ENCODE assay signal across 9 cellular contexts in the genomic region with DNA sequence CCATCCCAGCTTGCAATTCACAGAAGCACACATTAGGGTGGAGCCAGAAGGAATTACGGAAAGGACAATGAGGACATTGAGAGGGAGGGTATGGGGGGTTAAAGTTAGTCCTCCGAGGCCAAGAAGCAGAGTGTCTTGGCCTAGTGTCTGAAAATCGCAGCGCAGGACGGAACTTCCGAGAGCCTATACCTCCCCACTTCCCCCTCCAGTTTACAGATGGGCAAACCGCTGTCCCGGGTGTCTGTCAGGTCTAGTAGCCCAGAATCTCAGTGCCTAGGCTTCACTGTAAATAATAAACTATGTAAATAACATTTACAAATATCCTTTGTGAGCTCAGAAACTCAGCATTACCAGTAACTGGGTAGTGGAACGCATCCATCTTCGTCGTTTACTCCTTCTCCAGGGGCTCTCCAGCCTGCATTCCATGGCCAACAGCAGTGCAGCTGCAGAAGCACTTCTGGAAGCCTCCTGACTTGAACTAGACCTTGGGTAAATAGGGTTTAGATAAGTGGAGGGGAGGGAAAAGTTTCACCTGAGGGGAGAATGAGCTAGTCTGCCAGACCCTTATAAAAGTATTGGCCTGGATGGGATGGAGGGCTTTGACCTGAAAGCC. TPM values are rescaled to one million over a fixed set of nuclear protein-coding genes. Genes with fewer than 3 reads are reported as not detected.
A peak's percentile ranks its signal among the peaks of the same experiment; 100 is the strongest.
DNase-seq lines count a peak whose midpoint lies in the region; ATAC-seq and TF ChIP-seq lines count a peak whose summit lies in the region.
"Had no signal": no experiment of that assay in that cellular context is flagged by ENCODE, and none has a peak within 500 bp of the region (broad histone marks: within the 10 kb centered on the region; RNA-seq: fewer than 3 reads in every experiment).

No MANE protein-coding gene starts in this region.

- peak overlapping the region; percentile 89 for H3K4me2 ChIP-seq in PC-3 (ENCODE audit: low read length)

- H3K9ac ChIP-seq in PC-3 (ENCODE audit: low read length) (peak overlapping the region; percentile 85), mucosa of rectum (ENCODE audit: low read depth in 1 of 2, low read length in 2 of 2) (peak overlapping the region; percentile 81 to 84)

- H3K36me3 ChIP-seq in ACC112 (ENCODE audit: insufficient read depth, low read length) (no peaks in the 10 kb centered on the region), PC-3 (ENCODE audit: low read depth, low read length) (no peaks in the 10 kb centered on the region), mucosa of rectum (ENCODE audit: control insufficient read depth in 2 of 2, insufficient read depth in 2 of 2, low read length in 2 of 2) (no peaks in the 10 kb centered on the region)

- ATAC-seq in GM18508 (IDR thresholded peaks at IDR 0.05; ENCODE audit: insufficient read depth, unreplicated experiment) (peak; percentile 54), HG02885 (IDR thresholded peaks at IDR 0.05; ENCODE audit: poor library complexity, unreplicated experiment) (peak; percentile 65), PC-3 (peak; percentile 20)

- BruUV-seq in PC-3 (replicated peaks; lab: Mats Ljungman, UMichigan): TSS peak; percentile 84

- POLR2A ChIA-PET in PC-3 (lab: Charles Lee; ENCODE audit: unreplicated experiment): interaction anchor here (0.7 kb wide), 1 partner anchor 569 kb away, joined by 5 read pairs; no protein-coding TSS in a partner anchor

- H3K9me3 ChIP-seq in PC-3 (ENCODE audit: low read length): no peaks in the 10 kb centered on the region
- H3K9me3 ChIP-seq in mucosa of rectum (ENCODE audit: control insufficient read depth in 2 of 2, low read length in 2 of 2): no peaks in the 10 kb centered on the region

- H3K4me3 ChIP-seq in ACC112 (ENCODE audit: low read depth, low read length) (peak overlapping the region; percentile 84), PC-3 (ENCODE audit: low read length) (peak overlapping the region; percentile 70), mucosa of rectum (ENCODE audit: low read length in 2 of 2) (peak overlapping the region; percentile 67 to 76)

- DNase-seq in PC-3: no peak
- DNase-seq in epidermal melanocyte (ENCODE audit: insufficient read length, low spot score): peak; percentile 39
- DNase-seq in OCI-M1 (lab: John Stamatoyannopoulos, UW): no peak
- DNase-seq in stimulated activated CD4-positive, alpha-beta T cell treated with anti-CD3 and anti-CD28 coated beads, Interleukin-4, amount 100 ng/mL, for 24 hours: no peak

- H4K20me1 ChIP-seq in PC-3 (ENCODE audit: low read length): no peaks in the 10 kb centered on the region

- TF ChIP-seq CTCF in PC-3 (conservative IDR thresholded peaks at IDR 0.05; ENCODE audit: low read depth, low read length): no peak

- CTCF ChIA-PET in PC-3 (lab: Charles Lee): interaction anchor here (0.6 kb wide), 1 partner anchor 99 kb away, joined by 3 read pairs; no protein-coding TSS in a partner anchor

- H3K27me3 ChIP-seq in ACC112 (ENCODE audit: insufficient read depth, low read length): no peaks in the 10 kb centered on the region
- H3K27me3 ChIP-seq in PC-3 (ENCODE audit: low read length): no peaks in the 10 kb centered on the region
- no peaks in the 10 kb centered on the region for H3K27me3 ChIP-seq in mucosa of rectum (ENCODE audit: control insufficient read depth in 2 of 2, insufficient read depth in 2 of 2, low read length in 2 of 2)

- intact Hi-C loops in PC-3 (cut with micrococcal nuclease): no loop called here

- H3K4me1 ChIP-seq in ACC112 (ENCODE audit: control insufficient read depth, insufficient read depth, low read length, unreplicated experiment) (peaks cover 15% of the 10 kb centered on the region), PC-3 (ENCODE audit: insufficient read depth, low read length) (peaks cover 15% of the 10 kb centered on the region), mucosa of rectum (ENCODE audit: control insufficient read depth in 2 of 2, insufficient read depth in 2 of 2, low read length in 2 of 2) (peaks cover 2 to 4% of the 10 kb centered on the region in 2 donors)

- H3F3A ChIP-seq in PC-3 (ENCODE audit: low read length, unreplicated experiment): no peaks in the 10 kb centered on the region

- H3K79me2 ChIP-seq in ACC112 (ENCODE audit: control insufficient read depth, insufficient read depth, low read length, unreplicated experiment) (no peaks in the 10 kb centered on the region), PC-3 (ENCODE audit: low read length) (no peaks in the 10 kb centered on the region)

- H3K27ac ChIP-seq in ACC112 (ENCODE audit: low read depth, low read length) (peak overlapping the region; percentile 46), PC-3 (ENCODE audit: low read length) (peak overlapping the region; percentile 43), mucosa of rectum (ENCODE audit: low read depth in 2 of 2, low read length in 2 of 2) (peak overlapping the region; percentile 82)

- H2AFZ ChIP-seq in ACC112 (ENCODE audit: low read length, unreplicated experiment) (peak overlapping the region; percentile 92), PC-3 (ENCODE audit: low read length) (peak overlapping the region; percentile 99)

- no peaks in the 10 kb centered on the region for H3K9me2 ChIP-seq in PC-3 (replicated peaks; ENCODE audit: low read length)

RNA-seq across cellular contexts. Expression of gene ADPRH, which starts 1.0 kb away (rescaled TPM):
- total RNA-seq in PC-3 (2014; rRNA removed): 4.7 and 5.6 TPM in 2 replicates
- total RNA-seq: HT1080 had no signal

RNA-seq across cellular contexts. Expression of gene PLA1A, which starts 17.4 kb away (rescaled TPM):
- total RNA-seq in PC-3 (2014; rRNA removed): 0.36 TPM in 1 of 2 replicates, not detected in the other
- total RNA-seq: HT1080 had no signal

RNA-seq across cellular contexts. Expression of gene CD80, which starts 20.8 kb away (rescaled TPM):
- total RNA-seq in PC-3 (2014; rRNA removed): not detected in 2 replicates
- total RNA-seq: HT1080 had no signal
